Comparison of ENCODE assay signal across 1 cellular context in genomic region chr16:19330801-19331484, GRCh38.
TF ChIP-seq lines count a peak whose summit lies in the region.

No MANE protein-coding gene starts in this region.

TF ChIP-seq in SK-N-SH treated with all-trans-retinoic acid at 6 μM for 48 hours, 23 proteins besides CTCF, POLR2A, EP300 and RAD21 (continued from another document):
- no peak for TF ChIP-seq PATZ1 (CRISPR knock-in tag; IDR thresholded peaks at IDR 0.05; ENCODE audit: borderline replicate concordance)
- no peak for TF ChIP-seq SNAI2 (CRISPR knock-in tag; IDR thresholded peaks at IDR 0.05)
- TF ChIP-seq CREB5 (CRISPR knock-in tag; IDR thresholded peaks at IDR 0.05; ENCODE audit: low read depth): no peak
- TF ChIP-seq ESRRG (CRISPR knock-in tag; IDR thresholded peaks at IDR 0.05): no peak
- TF ChIP-seq ISL1 (CRISPR knock-in tag; IDR thresholded peaks at IDR 0.05): no peak; the same call in 1 of the 2 replicates
- no peak for TF ChIP-seq OSR1 (CRISPR knock-in tag; IDR thresholded peaks at IDR 0.05)
